In genomic region chr12:123075591-123076171, GRCh38 we compare ENCODE assay signal across 8 cellular contexts.
DNase-seq lines count a peak whose midpoint lies in the region; ATAC-seq and TF ChIP-seq lines count a peak whose summit lies in the region.

No MANE protein-coding gene starts in this region.

- no peaks in the 10 kb centered on the region for H3K9me2 ChIP-seq in PC-9 (ENCODE audit: insufficient read depth)
- H3K9me2 ChIP-seq in GM23248 (ENCODE audit: insufficient read depth) = no peaks in the 10 kb centered on the region

- H3K9me3 ChIP-seq in PC-9 (ENCODE audit: insufficient read depth, low read depth) (no peaks in the 10 kb centered on the region), GM23248 (ENCODE audit: low read depth) (no peaks in the 10 kb centered on the region)

- H3K9ac ChIP-seq in GM23248 = no peak overlapping the region

- H2AFZ ChIP-seq in PC-9 = no peak overlapping the region
- no peak overlapping the region for H2AFZ ChIP-seq in GM23248

- DNase-seq in GM20000 (ENCODE audit: low spot score) (peak; percentile 73), PC-9 (peak; percentile 72 to 81), left lobe of liver (ENCODE audit: low spot score) (no peak), NCI-H748 treated with DMSO at 0.1 percent for 48 hours (lab: John Stamatoyannopoulos, UW) (no peak), GM23248 (no peak)
- peak; percentile 39 to 59 (median 50) for DNase-seq in activated naive CD4-positive, alpha-beta T cell (lab: John Stamatoyannopoulos, UW)
- DNase-seq in stimulated activated CD8-positive, alpha-beta memory T cell treated with anti-CD3 and anti-CD28 coated beads, Interleukin-15, amount 100 ng/mL, for 4 hours (ENCODE audit: low read depth in 2 of 2) = peak; percentile 65 to 70

- H3K4me3 ChIP-seq in PC-9 (no peak overlapping the region), GM23248 (no peak overlapping the region)

- intact Hi-C loops in PC-9 (cut with micrococcal nuclease; ENCODE audit: unreplicated experiment) = loop anchor here (1.0 to 2.0 kb wide), 2 partner anchors 32 to 75 kb away; partner anchors contain the start of gene PITPNM2

- no TSS peak for BruUV-seq in PC-9 (replicated peaks; lab: Mats Ljungman, UMichigan)

- CTCF ChIA-PET in PC-9 (lab: Charles Lee) = no interaction called here

- POLR2A ChIA-PET in PC-9 (lab: Charles Lee; ENCODE audit: unreplicated experiment) = interaction anchor here (0.5 to 0.7 kb wide), 2 partner anchors 11 to 42 kb away, joined by 3 to 4 read pairs; no protein-coding TSS in a partner anchor

- no peak for TF ChIP-seq CTCF in GM20000 (IDR thresholded peaks at IDR 0.05; ENCODE audit: extremely low read depth, missing control alignments)
- TF ChIP-seq CTCF in PC-9 (conservative IDR thresholded peaks at IDR 0.05) = no peak

- WGBS in GM23248 (ENCODE audit: low coverage in 1 of 2, low lambda C conversion rate in 2 of 2, missing lambda C conversion rate in 2 of 2), 2 experiments = 66 to 68% methylated on average over 17 of the region's 17 CpGs

- peak; percentile 39 for ATAC-seq in left lobe of liver
- ATAC-seq in HG02884 (IDR thresholded peaks at IDR 0.05; ENCODE audit: unreplicated experiment) = no peak

- H3F3A ChIP-seq in PC-9 (ENCODE audit: insufficient read depth, low read depth) (peaks cover 25% of the 10 kb centered on the region), GM23248 (ENCODE audit: insufficient read depth) (no peaks in the 10 kb centered on the region)

- H3K4me1 ChIP-seq in PC-9 (replicated peaks; ENCODE audit: insufficient read depth) (peaks cover 36% of the 10 kb centered on the region), GM23248 (ENCODE audit: insufficient read depth) (no peaks in the 10 kb centered on the region)

- H3K27me3 ChIP-seq in PC-9 (ENCODE audit: insufficient read depth, low read depth) (no peaks in the 10 kb centered on the region), GM23248 (replicated peaks; ENCODE audit: insufficient read depth) (no peaks in the 10 kb centered on the region)

- 0 out of 2 replicates have a peak overlapping the region, but pooled peaks have one; percentile 19 for H3K27ac ChIP-seq in PC-9
- no peak overlapping the region for H3K27ac ChIP-seq in GM23248

- H3K4me2 ChIP-seq in PC-9 (peak overlapping the region; percentile 34), GM23248 (ENCODE audit: unreplicated experiment) (no peak overlapping the region)

- in situ Hi-C loops in GM23248 (cut with MboI) = no loop called here

- H3K36me3 ChIP-seq in PC-9 (ENCODE audit: low read depth) (no peaks in the 10 kb centered on the region), GM23248 (ENCODE audit: low read depth) (no peaks in the 10 kb centered on the region)

- no peaks in the 10 kb centered on the region for H4K20me1 ChIP-seq in PC-9 (ENCODE audit: insufficient read depth)
- no peaks in the 10 kb centered on the region for H4K20me1 ChIP-seq in GM23248 (ENCODE audit: insufficient read depth)

- 0 out of 2 replicates have a peak, but pooled peaks cover 10% of the 10 kb centered on the region for H3K79me2 ChIP-seq in PC-9 (ENCODE audit: low read depth)
- no peaks in the 10 kb centered on the region for H3K79me2 ChIP-seq in GM23248 (ENCODE audit: insufficient read depth)

Comparison
In these comparisons a context has a peak if more than half of its experiments do, and no peak if none do; other contexts are left out.
1. DNase-seq: peak in GM20000 (single experiment), PC-9 (2 of 2), activated naive CD4-positive, alpha-beta T cell (4 of 4) and stimulated activated CD8-positive, alpha-beta memory T cell treated with anti-CD3 and anti-CD28 coated beads, Interleukin-15, amount 100 ng/mL, for 4 hours (2 of 2); none in left lobe of liver (single experiment), NCI-H748 treated with DMSO at 0.1 percent for 48 hours (single experiment) and GM23248 (single experiment).